In genomic region chr1:230356190-230356589, GRCh38 we compare ENCODE assay signal across 30 cellular contexts.
"Had no signal": no experiment of that assay in that cellular context is flagged by ENCODE, and none has a peak within 500 bp of the region (broad histone marks: within the 10 kb centered on the region; RNA-seq: fewer than 3 reads in every experiment).

No MANE protein-coding gene starts in this region.

- H3K4me1 Mint-ChIP-seq: activated CD4-positive, alpha-beta T cell treated with anti-CD3 and anti-CD28 coated beads for 36 hours; activated CD4-positive, alpha-beta T cell treated with anti-CD3 and anti-CD28 coated beads, Interleukin-2, amount 10 ng/mL, durations not matched to agents 24 days and 14 days; activated CD8-positive, alpha-beta memory T cell treated with anti-CD3 and anti-CD28 coated beads, Interleukin-2, amount 10 ng/mL, durations not matched to agents 7 days and 5 days; activated naive CD4-positive, alpha-beta T cell treated with anti-CD3 and anti-CD28 coated beads, Interleukin-2, amount 50 U/mL, for 24 hours; activated naive CD8-positive, alpha-beta T cell treated with anti-CD3 and anti-CD28 coated beads for 36 hours; activated naive CD8-positive, alpha-beta T cell treated with anti-CD3 and anti-CD28 coated beads, Interleukin-2, amount 50 U/mL, for 24 hours; T-helper 17 cell had no signal

- H3K27me3 Mint-ChIP-seq: activated CD4-positive, alpha-beta T cell treated with anti-CD3 and anti-CD28 coated beads for 36 hours; activated naive CD8-positive, alpha-beta T cell treated with anti-CD3 and anti-CD28 coated beads for 36 hours; activated naive CD8-positive, alpha-beta T cell treated with anti-CD3 and anti-CD28 coated beads, Interleukin-2, amount 50 U/mL, for 24 hours had no signal

- ATAC-seq: activated CD4-positive, alpha-beta T cell treated with anti-CD3 and anti-CD28 coated beads for 36 hours; activated CD8-positive, alpha-beta memory T cell treated with anti-CD3 and anti-CD28 coated beads, Interleukin-2, amount 10 ng/mL, durations not matched to agents 7 days and 5 days; activated CD8-positive, alpha-beta T cell treated with anti-CD3 and anti-CD28 coated beads, Interleukin-2, amount 10 ng/mL, durations not matched to agents 7 days and 5 days; activated naive CD8-positive, alpha-beta T cell treated with anti-CD3 and anti-CD28 coated beads, Interleukin-2, amount 50 U/mL, for 24 hours; gastroesophageal sphincter; heart right ventricle; T-helper 17 cell had no signal

- H3K27ac Mint-ChIP-seq: activated CD4-positive, alpha-beta memory T cell treated with anti-CD3 and anti-CD28 coated beads for 36 hours; activated CD4-positive, alpha-beta T cell treated with anti-CD3 and anti-CD28 coated beads for 36 hours; activated CD4-positive, alpha-beta T cell treated with anti-CD3 and anti-CD28 coated beads, Interleukin-2, amount 10 ng/mL, durations not matched to agents 24 days and 14 days; activated CD8-positive, alpha-beta memory T cell treated with anti-CD3 and anti-CD28 coated beads, Interleukin-2, amount 10 ng/mL, durations not matched to agents 7 days and 5 days; activated CD8-positive, alpha-beta T cell treated with anti-CD3 and anti-CD28 coated beads, Interleukin-2, amount 10 ng/mL, durations not matched to agents 7 days and 5 days; activated naive CD4-positive, alpha-beta T cell treated with anti-CD3 and anti-CD28 coated beads for 36 hours; activated naive CD4-positive, alpha-beta T cell treated with anti-CD3 and anti-CD28 coated beads, Interleukin-2, amount 50 U/mL, for 24 hours; activated naive CD8-positive, alpha-beta T cell treated with anti-CD3 and anti-CD28 coated beads for 36 hours; activated naive CD8-positive, alpha-beta T cell treated with anti-CD3 and anti-CD28 coated beads, Interleukin-2, amount 50 U/mL, for 24 hours; activated T-helper 1 cell treated with anti-CD3 and anti-CD28 coated beads, Interleukin-12 subunit alpha, Interleukin-12 subunit beta, Interleukin-2, Interleukin-4 antibody, amounts not matched to agents 30 ng/mL and 10 ng/mL and 1 ng/mL, durations not matched to agents 14 hours and 24 hours and 36 hours; activated T-helper 2 cell treated with anti-CD3 and anti-CD28 coated beads, Interferon-gamma antibody, Interleukin-2, Interleukin-4, amounts not matched to agents 10 μg/mL and 5 μg/mL and 100 μg/mL, durations not matched to agents 14 hours and 24 hours and 36 hours; dendritic cell treated with granulocyte-macrophage colony-stimulating factor and Interleukin-4, amounts not matched to agents 40 ng/mL and 50 ng/mL, for 4 days; T-helper 17 cell had no signal

- DNase-seq: activated CD4-positive, alpha-beta memory T cell treated with anti-CD3 and anti-CD28 coated beads for 36 hours; activated CD4-positive, alpha-beta T cell treated with anti-CD3 and anti-CD28 coated beads for 36 hours; activated CD4-positive, alpha-beta T cell treated with anti-CD3 and anti-CD28 coated beads, Interleukin-2, amount 10 ng/mL, durations not matched to agents 24 days and 14 days; activated CD4-positive, CD25-positive, alpha-beta regulatory T cell; activated CD4-positive, CD25-positive, alpha-beta regulatory T cell treated with anti-CD3 and anti-CD28 coated beads, Interleukin-2, amount 50 U/mL, for 72 hours; activated CD8-positive, alpha-beta memory T cell treated with anti-CD3 and anti-CD28 coated beads, Interleukin-2, amount 10 ng/mL, durations not matched to agents 7 days and 5 days; activated CD8-positive, alpha-beta memory T cell treated with anti-CD3 and anti-CD28 coated beads, Interleukin-2, amount 50 U/mL, for 4 hours; activated CD8-positive, alpha-beta T cell treated with anti-CD3 and anti-CD28 coated beads, Interleukin-2, amount 10 ng/mL, durations not matched to agents 7 days and 5 days; activated effector memory CD4-positive, alpha-beta T cell treated with anti-CD3 and anti-CD28 coated beads, Interleukin-2, amount 50 U/mL, for 16 hours; activated naive CD4-positive, alpha-beta T cell treated with anti-CD3 and anti-CD28 coated beads for 36 hours; activated naive CD8-positive, alpha-beta T cell treated with anti-CD3 and anti-CD28 coated beads for 36 hours; activated naive CD8-positive, alpha-beta T cell treated with anti-CD3 and anti-CD28 coated beads, Interleukin-2, amount 50 U/mL, for 24 hours; activated T-cell treated with anti-CD3 and anti-CD28 coated beads, Interleukin-2, amount 50 U/mL, for 1 hour; activated T-cell treated with anti-CD3 and anti-CD28 coated beads, Interleukin-2, amount 50 U/mL, for 48 hours; adrenal gland; amygdala; effector CD8-positive, alpha-beta T cell; esophagus squamous epithelium; foreskin melanocyte; heart right ventricle; T-helper 17 cell had no signal

- H3K9me3 Mint-ChIP-seq: activated CD4-positive, alpha-beta T cell treated with anti-CD3 and anti-CD28 coated beads, Interleukin-2, amount 10 ng/mL, durations not matched to agents 24 days and 14 days; activated naive CD4-positive, alpha-beta T cell treated with anti-CD3 and anti-CD28 coated beads for 36 hours; activated naive CD4-positive, alpha-beta T cell treated with anti-CD3 and anti-CD28 coated beads, Interleukin-2, amount 50 U/mL, for 24 hours; activated naive CD8-positive, alpha-beta T cell treated with anti-CD3 and anti-CD28 coated beads for 36 hours; activated T-helper 1 cell treated with anti-CD3 and anti-CD28 coated beads, Interleukin-12 subunit alpha, Interleukin-12 subunit beta, Interleukin-2, Interleukin-4 antibody, amounts not matched to agents 30 ng/mL and 10 ng/mL and 1 ng/mL, durations not matched to agents 14 hours and 24 hours and 36 hours; activated T-helper 2 cell treated with anti-CD3 and anti-CD28 coated beads, Interferon-gamma antibody, Interleukin-2, Interleukin-4, amounts not matched to agents 10 μg/mL and 5 μg/mL and 100 μg/mL, durations not matched to agents 14 hours and 24 hours and 36 hours; dendritic cell treated with granulocyte-macrophage colony-stimulating factor and Interleukin-4, amounts not matched to agents 40 ng/mL and 50 ng/mL, for 4 days had no signal

- H3K27ac ChIP-seq: adrenal gland, ascending aorta, coronary artery, epithelial cell of prostate, esophagus squamous epithelium, gastroesophageal sphincter, heart right ventricle, hepatocyte had no signal

- H3K4me3 Mint-ChIP-seq: activated CD4-positive, alpha-beta memory T cell treated with anti-CD3 and anti-CD28 coated beads for 36 hours; activated CD4-positive, alpha-beta T cell treated with anti-CD3 and anti-CD28 coated beads for 36 hours; activated CD4-positive, alpha-beta T cell treated with anti-CD3 and anti-CD28 coated beads, Interleukin-2, amount 10 ng/mL, durations not matched to agents 24 days and 14 days; activated CD8-positive, alpha-beta memory T cell treated with anti-CD3 and anti-CD28 coated beads, Interleukin-2, amount 10 ng/mL, durations not matched to agents 7 days and 5 days; activated CD8-positive, alpha-beta T cell treated with anti-CD3 and anti-CD28 coated beads, Interleukin-2, amount 10 ng/mL, durations not matched to agents 7 days and 5 days; activated naive CD4-positive, alpha-beta T cell treated with anti-CD3 and anti-CD28 coated beads for 36 hours; activated naive CD4-positive, alpha-beta T cell treated with anti-CD3 and anti-CD28 coated beads, Interleukin-2, amount 50 U/mL, for 24 hours; activated naive CD8-positive, alpha-beta T cell treated with anti-CD3 and anti-CD28 coated beads for 36 hours; activated naive CD8-positive, alpha-beta T cell treated with anti-CD3 and anti-CD28 coated beads, Interleukin-2, amount 50 U/mL, for 24 hours; activated T-helper 1 cell treated with anti-CD3 and anti-CD28 coated beads, Interleukin-12 subunit alpha, Interleukin-12 subunit beta, Interleukin-2, Interleukin-4 antibody, amounts not matched to agents 30 ng/mL and 10 ng/mL and 1 ng/mL, durations not matched to agents 14 hours and 24 hours and 36 hours; dendritic cell treated with granulocyte-macrophage colony-stimulating factor and Interleukin-4, amounts not matched to agents 40 ng/mL and 50 ng/mL, for 4 days; T-helper 17 cell had no signal

- H3K36me3 Mint-ChIP-seq: activated CD4-positive, alpha-beta memory T cell treated with anti-CD3 and anti-CD28 coated beads for 36 hours; activated CD8-positive, alpha-beta memory T cell treated with anti-CD3 and anti-CD28 coated beads, Interleukin-2, amount 10 ng/mL, durations not matched to agents 7 days and 5 days; activated naive CD4-positive, alpha-beta T cell treated with anti-CD3 and anti-CD28 coated beads, Interleukin-2, amount 50 U/mL, for 24 hours; activated naive CD8-positive, alpha-beta T cell treated with anti-CD3 and anti-CD28 coated beads for 36 hours had no signal
